8 cellular contexts compared by ENCODE assay signal in the genomic region with DNA sequence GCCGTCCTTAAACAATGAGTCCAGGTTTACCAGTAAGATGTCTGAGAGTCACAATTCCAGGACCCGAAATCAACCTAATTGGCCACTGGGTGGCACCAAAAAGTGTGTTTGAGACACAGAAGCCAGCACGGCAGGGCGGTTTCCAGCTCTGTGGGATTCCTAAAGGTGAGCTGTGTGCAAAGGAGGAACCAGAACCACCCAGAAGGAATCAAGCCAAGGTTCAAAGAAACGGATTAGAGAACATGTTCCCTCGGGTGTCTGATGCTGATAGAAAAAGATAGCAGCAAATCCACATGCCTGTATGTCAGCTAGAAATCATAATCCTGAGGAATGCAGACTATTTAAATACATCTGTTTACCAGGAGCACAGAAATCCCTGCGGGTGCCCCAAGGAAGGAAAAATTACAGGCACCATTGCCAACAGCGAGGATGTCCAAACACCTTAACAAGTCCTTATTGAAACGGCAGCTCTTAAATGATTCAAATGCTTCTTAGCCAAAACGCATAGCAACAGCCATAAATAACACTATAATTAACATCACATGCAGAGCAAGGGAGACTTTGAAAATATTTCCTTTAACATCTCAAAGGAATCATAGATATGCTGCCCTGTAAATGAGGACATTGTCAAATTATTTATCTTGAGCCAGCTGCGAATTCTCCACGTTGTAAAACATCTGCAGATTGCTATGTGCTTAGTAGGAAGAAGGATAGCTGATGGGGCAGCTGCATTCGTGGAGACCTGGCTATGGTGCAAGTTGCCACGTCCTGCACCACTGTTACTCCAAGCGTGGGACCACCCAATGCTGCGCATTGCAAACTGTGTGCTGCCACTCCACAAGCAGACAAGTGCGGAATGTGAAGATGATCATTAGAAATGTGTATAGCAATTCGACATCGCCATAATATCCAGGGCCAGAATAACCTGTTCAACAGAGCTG.
DNase-seq lines count a peak whose midpoint lies in the region; ATAC-seq and TF ChIP-seq lines count a peak whose summit lies in the region.

No MANE protein-coding gene starts in this region.

- POLR2A ChIA-PET in CD4-positive, alpha-beta memory T cell (lab: Charles Lee; ENCODE audit: partially characterized antibody) = no interaction called here

- ATAC-seq in GM19438 (IDR thresholded peaks at IDR 0.05; ENCODE audit: low read depth, unreplicated experiment) = peak; percentile 87
- peak; percentile 37 to 41 for ATAC-seq in activated T-cell treated with anti-CD3 and anti-CD28 coated beads, Interleukin-2, amount 50 U/mL, for 72 hours (replicated peaks in 1 of 2)
- ATAC-seq in upper lobe of right lung = peak; percentile 87

- no peak overlapping the region for H3K4me3 ChIP-seq in CD4-positive, alpha-beta memory T cell (ENCODE audit: low read length in 2 of 2)
- H3K4me3 ChIP-seq in OCI-LY3 (ENCODE audit: low read length) (no peak overlapping the region), foreskin fibroblast (ENCODE audit: low read depth in 1 of 2, low read length in 2 of 2) (no peak overlapping the region), upper lobe of right lung (no peak overlapping the region)

- H3K27me3 ChIP-seq in CD4-positive, alpha-beta memory T cell (ENCODE audit: insufficient read depth, low read length) = no peaks in the 10 kb centered on the region
- peaks cover 86% of the 10 kb centered on the region for H3K27me3 ChIP-seq in OCI-LY3 (ENCODE audit: low read depth, low read length)
- no peaks in the 10 kb centered on the region for H3K27me3 ChIP-seq in upper lobe of right lung

- H3K4me3 Mint-ChIP-seq in CD4-positive, alpha-beta memory T cell = no peak overlapping the region
- H3K4me3 Mint-ChIP-seq in activated T-cell treated with anti-CD3 and anti-CD28 coated beads, Interleukin-2, amount 50 U/mL, for 72 hours = no peak overlapping the region

- peaks cover 0 to 3% (median 0%) of the 10 kb centered on the region in 8 donors for H3K9me3 Mint-ChIP-seq in CD4-positive, alpha-beta memory T cell
- H3K9me3 Mint-ChIP-seq in activated T-cell treated with anti-CD3 and anti-CD28 coated beads, Interleukin-2, amount 50 U/mL, for 72 hours = no peaks in the 10 kb centered on the region

- no peak overlapping the region for H2AFZ ChIP-seq in OCI-LY3 (ENCODE audit: low read depth, low read length)

- no peaks in the 10 kb centered on the region for H3K4me1 ChIP-seq in CD4-positive, alpha-beta memory T cell (ENCODE audit: insufficient read depth, low read length)
- H3K4me1 ChIP-seq in OCI-LY3 (ENCODE audit: low read length) (peaks cover 9% of the 10 kb centered on the region; the same call in 1 of the 2 replicates), upper lobe of right lung (peaks cover 5% of the 10 kb centered on the region)

- peaks cover 0 to 7% of the 10 kb centered on the region in 2 donors for H3K27me3 Mint-ChIP-seq in CD4-positive, alpha-beta memory T cell
- peaks cover 6% of the 10 kb centered on the region for H3K27me3 Mint-ChIP-seq in activated T-cell treated with anti-CD3 and anti-CD28 coated beads, Interleukin-2, amount 50 U/mL, for 72 hours (ENCODE audit: low read depth)

- peaks cover 0 to 2% (median under 1%) of the 10 kb centered on the region in 4 donors for H3K4me1 Mint-ChIP-seq in CD4-positive, alpha-beta memory T cell
- peaks cover 6% of the 10 kb centered on the region for H3K4me1 Mint-ChIP-seq in activated T-cell treated with anti-CD3 and anti-CD28 coated beads, Interleukin-2, amount 50 U/mL, for 72 hours (ENCODE audit: low read depth)

- no peak overlapping the region for H3K27ac ChIP-seq in CD4-positive, alpha-beta memory T cell (ENCODE audit: low read depth, low read length)
- H3K27ac ChIP-seq in OCI-LY3 (ENCODE audit: low read length) (no peak overlapping the region), upper lobe of right lung (no peak overlapping the region)

- H3K4me2 ChIP-seq in OCI-LY3 (ENCODE audit: low read length) = no peak overlapping the region

- H3K36me3 ChIP-seq in CD4-positive, alpha-beta memory T cell (ENCODE audit: insufficient read depth, low read length) = no peaks in the 10 kb centered on the region
- H3K36me3 ChIP-seq in OCI-LY3 (replicated peaks; ENCODE audit: low read depth, low read length) = no peaks in the 10 kb centered on the region
- no peaks in the 10 kb centered on the region for H3K36me3 ChIP-seq in upper lobe of right lung

- no peak overlapping the region for H3K9ac ChIP-seq in OCI-LY3 (ENCODE audit: low read length)

- no peaks in the 10 kb centered on the region for H3K9me3 ChIP-seq in CD4-positive, alpha-beta memory T cell (ENCODE audit: control insufficient read depth in 1 of 2, low read length in 2 of 2)
- no peaks in the 10 kb centered on the region for H3K9me3 ChIP-seq in OCI-LY3 (ENCODE audit: insufficient read depth, low read length)
- no peaks in the 10 kb centered on the region for H3K9me3 ChIP-seq in upper lobe of right lung

- no peaks in the 10 kb centered on the region for H4K20me1 ChIP-seq in OCI-LY3 (ENCODE audit: insufficient read depth, low read length)

- H3K36me3 Mint-ChIP-seq in CD4-positive, alpha-beta memory T cell = no peaks in the 10 kb centered on the region
- H3K36me3 Mint-ChIP-seq in activated T-cell treated with anti-CD3 and anti-CD28 coated beads, Interleukin-2, amount 50 U/mL, for 72 hours (ENCODE audit: insufficient read depth in 2 of 2) = no peaks in the 10 kb centered on the region

- CTCF ChIA-PET in CD4-positive, alpha-beta memory T cell (lab: Charles Lee; ENCODE audit: partially characterized antibody) = interaction anchor here (0.8 to 4.7 kb wide), 18 partner anchors 9 to 605 kb away, joined by 3 to 53 read pairs (median 4); no protein-coding TSS in a partner anchor

- peak; percentile 43 to 50 (median 50) for DNase-seq in CD4-positive, alpha-beta memory T cell
- peak; percentile 51 for DNase-seq in HuH-7.5 (ENCODE audit: low spot score)
- DNase-seq in activated T-cell treated with anti-CD3 and anti-CD28 coated beads, Interleukin-2, amount 50 U/mL, for 72 hours = peak; percentile 33 to 36
- DNase-seq in foreskin fibroblast = peak; percentile 32 to 75
- peak; percentile 72 for DNase-seq in occipital lobe (lab: John Stamatoyannopoulos, UW)
- peak; percentile 79 for DNase-seq in upper lobe of right lung

- peak; percentile 83 for TF ChIP-seq CTCF in OCI-LY3 (IDR thresholded peaks at IDR 0.05; ENCODE audit: low read depth, low read length)
- peak; percentile 60 for TF ChIP-seq CTCF in foreskin fibroblast (IDR thresholded peaks at IDR 0.05; ENCODE audit: low read depth, low read length)
- TF ChIP-seq CTCF in upper lobe of right lung (IDR thresholded peaks at IDR 0.05) = peak; percentile 65

- no peaks in the 10 kb centered on the region for H3K79me2 ChIP-seq in OCI-LY3 (ENCODE audit: low read length)

- intact Hi-C loops in CD4-positive, alpha-beta memory T cell (cut with micrococcal nuclease) = loop anchor here (1.0 to 10.0 kb wide), 7 partner anchors 198 to 564 kb away; no protein-coding TSS in a partner anchor
- intact Hi-C loops in upper lobe of right lung (cut with DNase I) = no loop called here

- no peak overlapping the region for H3K27ac Mint-ChIP-seq in CD4-positive, alpha-beta memory T cell
- H3K27ac Mint-ChIP-seq in activated T-cell treated with anti-CD3 and anti-CD28 coated beads, Interleukin-2, amount 50 U/mL, for 72 hours = no peak overlapping the region
